ENCODE assay signal across 8 cellular contexts in the genomic region with DNA sequence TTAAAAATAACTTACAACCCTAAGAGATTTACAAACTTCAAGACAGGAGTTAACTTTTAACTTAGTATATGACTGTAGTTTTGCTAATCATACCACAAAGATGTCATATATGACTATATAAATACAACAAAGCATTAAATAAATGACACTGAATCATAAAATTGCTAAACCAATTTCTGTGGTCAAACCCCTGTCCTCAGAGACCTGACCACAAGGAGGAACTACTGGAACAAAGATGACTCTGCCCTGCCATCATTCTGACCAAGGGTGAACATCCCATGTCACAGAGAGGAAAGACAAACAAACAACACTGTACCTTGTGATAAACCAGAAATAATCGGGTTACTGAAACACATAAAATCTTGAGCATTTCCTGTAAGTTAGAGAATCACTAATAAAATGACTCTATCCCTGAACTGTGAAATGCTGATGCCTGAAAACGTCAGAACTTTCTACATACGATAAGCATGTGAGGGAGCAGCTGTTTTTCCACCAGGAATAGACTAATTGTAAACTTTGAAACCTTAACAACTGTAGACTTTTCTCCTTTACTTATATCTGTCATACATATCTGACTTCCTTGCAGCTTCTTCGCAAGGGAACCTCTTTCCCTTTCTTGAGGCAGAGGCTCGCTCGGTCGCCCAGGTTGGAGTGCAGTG. TPM values are rescaled to one million over a fixed set of nuclear protein-coding genes. Genes with fewer than 3 reads are reported as not detected.
DNase-seq lines count a peak whose midpoint lies in the region; ATAC-seq and TF ChIP-seq lines count a peak whose summit lies in the region.

No MANE protein-coding gene starts in this region.

- H3K9me3 ChIP-seq in AG04450 (ENCODE audit: control insufficient read depth, insufficient read depth, low read length) (no peaks in the 10 kb centered on the region), osteoblast (ENCODE audit: low read depth, low read length) (no peaks in the 10 kb centered on the region)

- peaks cover 11% of the 10 kb centered on the region for H3K4me1 ChIP-seq in osteoblast (ENCODE audit: insufficient read depth, low read length)

- H3K27ac ChIP-seq in AG04450 (ENCODE audit: low read depth, low read length) = no peak overlapping the region
- H3K27ac ChIP-seq in VCaP = peak overlapping the region; percentile 32
- H3K27ac ChIP-seq in osteoblast (ENCODE audit: low read depth, low read length) = peak overlapping the region; percentile 45

- H3K36me3 ChIP-seq in osteoblast (ENCODE audit: insufficient read depth, low read length) = peaks cover 30% of the 10 kb centered on the region

- no peak overlapping the region for H3K4me3 ChIP-seq in AG04450 (ENCODE audit: low read depth, low read length)
- H3K4me3 ChIP-seq in osteoblast (ENCODE audit: insufficient read depth, low read length) = no peak overlapping the region

- no peak overlapping the region for H2AFZ ChIP-seq in osteoblast (ENCODE audit: low read length)

- H3K79me2 ChIP-seq in osteoblast (ENCODE audit: insufficient read depth, low read length) = no peaks in the 10 kb centered on the region

- POLR2A ChIA-PET in AG04450 (lab: Yijun Ruan, JAX) = no interaction called here

- TF ChIP-seq CTCF in AG04450 (IDR thresholded peaks at IDR 0.05; ENCODE audit: low read depth, low read length) (no peak), VCaP (conservative IDR thresholded peaks at IDR 0.05) (no peak; the same call in 1 of the 2 replicates), osteoblast (IDR thresholded peaks at IDR 0.05; ENCODE audit: extremely low read depth, low read depth, low read length) (no peak)

- H3K27me3 ChIP-seq in AG04450 (ENCODE audit: control insufficient read depth, insufficient read depth, low read length) (no peaks in the 10 kb centered on the region), osteoblast (ENCODE audit: insufficient read depth, low read length) (peaks cover 2% of the 10 kb centered on the region)

- peak overlapping the region; percentile 10 for H3K4me2 ChIP-seq in osteoblast (ENCODE audit: insufficient read depth, low read length)

- CTCF ChIA-PET in AG04450 (lab: Charles Lee) = interaction anchor here (5.6 kb wide), 1 partner anchor 174 kb away, joined by 16 read pairs; no protein-coding TSS in a partner anchor

- DNase-seq in AG04450 (ENCODE audit: low read depth, low spot score) (peak; percentile 15), osteoblast (ENCODE audit: insufficient read length, low spot score, missing footprints) (peak; percentile 92), head of caudate nucleus (no peak), RPMI8226 (no peak), D341Med (ENCODE audit: low spot score) (no peak)

- peaks cover 30% of the 10 kb centered on the region for H4K20me1 ChIP-seq in osteoblast (ENCODE audit: insufficient read depth, low read length)

- ATAC-seq in GM18909 (IDR thresholded peaks at IDR 0.05; ENCODE audit: poor library complexity, unreplicated experiment) (peak; percentile 93), HG03103 (IDR thresholded peaks at IDR 0.05; ENCODE audit: low read depth, unreplicated experiment) (peak; percentile 89)

- intact Hi-C loops in head of caudate nucleus (cut with DNase I) = no loop called here

RNA-seq across cellular contexts. Expression of gene WDR59, which starts 47.9 kb away (rescaled TPM):
- polyA plus RNA-seq in AG04450 (2011; rRNA removed) = 45.6 and 48.1 TPM in 2 replicates
- 75.4 and 96.0 TPM in 2 replicates for polyA minus RNA-seq in AG04450 (2011; rRNA and poly(A)+ RNA removed)
- 14.8 and 21.5 TPM in 2 replicates for total RNA-seq in osteoblast

Comparison
In these comparisons a context has a peak if more than half of its experiments do, and no peak if none do; other contexts are left out.
1. DNase-seq: peak in AG04450 (single experiment) and osteoblast (single experiment); none in head of caudate nucleus (0 of 42), RPMI8226 (single experiment) and D341Med (single experiment).